Comparison of ENCODE assay signal across 14 cellular contexts in the genomic region with DNA sequence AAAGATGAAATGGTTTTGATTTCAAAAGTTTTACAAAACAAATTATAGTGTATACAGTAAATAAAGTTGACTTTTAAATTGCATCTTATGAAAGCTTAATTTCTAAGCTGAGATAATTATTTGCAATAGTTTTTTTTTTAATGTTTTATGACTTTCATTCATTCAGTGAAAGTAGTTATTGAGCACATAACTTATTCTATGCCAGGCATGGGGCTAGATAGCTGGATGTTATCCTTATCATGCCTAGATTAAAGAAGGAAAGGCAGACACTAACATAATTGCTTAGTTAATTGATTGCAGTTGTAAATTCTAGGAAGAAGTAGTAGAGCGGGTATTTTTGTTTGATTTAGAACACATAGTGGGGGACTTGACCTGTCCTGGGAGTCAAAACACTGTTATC.
DNase-seq lines count a peak whose midpoint lies in the region; ATAC-seq, FAIRE-seq and TF ChIP-seq lines count a peak whose summit lies in the region.
"Had no signal": no experiment of that assay in that cellular context is flagged by ENCODE, and none has a peak within 500 bp of the region (broad histone marks: within the 10 kb centered on the region; RNA-seq: fewer than 3 reads in every experiment).

No MANE protein-coding gene starts in this region.

- H2AFZ ChIP-seq in HepG2 (ENCODE audit: low read length) = no peak overlapping the region
- H2AFZ ChIP-seq: neural progenitor cell had no signal

- H3K79me2 ChIP-seq in HepG2 (ENCODE audit: insufficient read depth, low read length) = peaks cover 97% of the 10 kb centered on the region
- peaks cover 33% of the 10 kb centered on the region for H3K79me2 ChIP-seq in mesendoderm (ENCODE audit: control insufficient read depth, insufficient read depth, low read length)

- CTCF ChIA-PET in HepG2 (lab: Yijun Ruan, JAX; ENCODE audit: low intra/inter-chr PET ratio, low total read pairs) = no interaction called here

- no peak for TF ChIP-seq RAD21 in HepG2 (CRISPR knock-in tag; IDR thresholded peaks at IDR 0.05)

- no peak overlapping the region for H3K23ac ChIP-seq in mesendoderm (ENCODE audit: low read length)

- H3K9me3 Mint-ChIP-seq in activated T-cell treated with anti-CD3 and anti-CD28 coated beads, Interleukin-2, amount 50 U/mL, for 24 hours = no peaks in the 10 kb centered on the region
- no peaks in the 10 kb centered on the region for H3K9me3 Mint-ChIP-seq in activated T-helper 1 cell treated with anti-CD3 and anti-CD28 coated beads, Interleukin-12 subunit alpha, Interleukin-12 subunit beta, Interleukin-2, Interleukin-4 antibody, amounts not matched to agents 30 ng/mL and 10 ng/mL and 1 ng/mL, durations not matched to agents 14 hours and 24 hours and 36 hours
- H3K9me3 Mint-ChIP-seq in type B pancreatic cell = no peaks in the 10 kb centered on the region
- H3K9me3 Mint-ChIP-seq: endodermal cell had no signal

- H4K8ac ChIP-seq in mesendoderm (ENCODE audit: low read depth, low read length) = no peak overlapping the region

- no peak overlapping the region for H3K4me3 Mint-ChIP-seq in activated T-cell treated with anti-CD3 and anti-CD28 coated beads, Interleukin-2, amount 50 U/mL, for 24 hours
- peak overlapping the region; percentile 13 for H3K4me3 Mint-ChIP-seq in activated T-helper 1 cell treated with anti-CD3 and anti-CD28 coated beads, Interleukin-12 subunit alpha, Interleukin-12 subunit beta, Interleukin-2, Interleukin-4 antibody, amounts not matched to agents 30 ng/mL and 10 ng/mL and 1 ng/mL, durations not matched to agents 14 hours and 24 hours and 36 hours
- H3K4me3 Mint-ChIP-seq in type B pancreatic cell = no peak overlapping the region
- H3K4me3 Mint-ChIP-seq: endodermal cell, neural progenitor cell had no signal

- H3K4me3 ChIP-seq in HepG2 (replicated peaks in 1 of 3; ENCODE audit: insufficient read depth in 1 of 3, low read depth in 2 of 3, low read length in 3 of 3) = no peak overlapping the region
- H3K4me3 ChIP-seq in mesendoderm (ENCODE audit: low read length) = no peak overlapping the region
- H3K4me3 ChIP-seq: body of pancreas, neural progenitor cell had no signal

- peaks cover 26% of the 10 kb centered on the region for H3K36me3 Mint-ChIP-seq in activated T-cell treated with anti-CD3 and anti-CD28 coated beads, Interleukin-2, amount 50 U/mL, for 24 hours (ENCODE audit: low read depth)
- H3K36me3 Mint-ChIP-seq in activated T-helper 1 cell treated with anti-CD3 and anti-CD28 coated beads, Interleukin-12 subunit alpha, Interleukin-12 subunit beta, Interleukin-2, Interleukin-4 antibody, amounts not matched to agents 30 ng/mL and 10 ng/mL and 1 ng/mL, durations not matched to agents 14 hours and 24 hours and 36 hours (ENCODE audit: low read depth) = peaks cover 28% of the 10 kb centered on the region
- peaks cover 31% of the 10 kb centered on the region for H3K36me3 Mint-ChIP-seq in type B pancreatic cell

- H2BK5ac ChIP-seq in mesendoderm (ENCODE audit: low read length) = no peak overlapping the region

- POLR2A ChIA-PET in HepG2 (lab: Yijun Ruan, JAX) = no interaction called here

- ATAC-seq in HepG2 = no peak
- no peak for ATAC-seq in GM18505 (IDR thresholded peaks at IDR 0.05; ENCODE audit: unreplicated experiment)
- ATAC-seq: body of pancreas had no signal

- BruUV-seq in HepG2 (replicated peaks; lab: Mats Ljungman, UMichigan) = no TSS peak

- peak overlapping the region; percentile 67 for H3K27ac Mint-ChIP-seq in activated T-cell treated with anti-CD3 and anti-CD28 coated beads, Interleukin-2, amount 50 U/mL, for 24 hours
- H3K27ac Mint-ChIP-seq in activated T-helper 1 cell treated with anti-CD3 and anti-CD28 coated beads, Interleukin-12 subunit alpha, Interleukin-12 subunit beta, Interleukin-2, Interleukin-4 antibody, amounts not matched to agents 30 ng/mL and 10 ng/mL and 1 ng/mL, durations not matched to agents 14 hours and 24 hours and 36 hours = peak overlapping the region; percentile 70
- H3K27ac Mint-ChIP-seq in type B pancreatic cell = peak overlapping the region; percentile 1
- H3K27ac Mint-ChIP-seq: endodermal cell, neural progenitor cell had no signal

- no peak overlapping the region for H3K4ac ChIP-seq in mesendoderm (ENCODE audit: low read depth, low read length)

- peaks cover 99% of the 10 kb centered on the region for H3K4me1 ChIP-seq in HepG2 (ENCODE audit: insufficient read depth, low read length)
- peaks cover 15% of the 10 kb centered on the region for H3K4me1 ChIP-seq in mesendoderm (ENCODE audit: control insufficient read depth, low read depth, low read length)

- in situ Hi-C loops in HepG2 (cut with HindIII; ENCODE audit: extremely low pct_ligation_motif_present, low pct_unique_long_range_greater_than_20kb) = no loop called here

- peak overlapping the region; percentile 96 for H3K27ac ChIP-seq in HepG2 (ENCODE audit: extremely low read length, insufficient read depth, low read length)
- no peak overlapping the region for H3K27ac ChIP-seq in mesendoderm (ENCODE audit: low read depth, low read length)
- H3K27ac ChIP-seq: neural progenitor cell had no signal

- no peaks in the 10 kb centered on the region for H3K27me3 Mint-ChIP-seq in activated T-cell treated with anti-CD3 and anti-CD28 coated beads, Interleukin-2, amount 50 U/mL, for 24 hours
- no peaks in the 10 kb centered on the region for H3K27me3 Mint-ChIP-seq in activated T-helper 1 cell treated with anti-CD3 and anti-CD28 coated beads, Interleukin-12 subunit alpha, Interleukin-12 subunit beta, Interleukin-2, Interleukin-4 antibody, amounts not matched to agents 30 ng/mL and 10 ng/mL and 1 ng/mL, durations not matched to agents 14 hours and 24 hours and 36 hours (ENCODE audit: insufficient read depth)
- peaks cover 2% of the 10 kb centered on the region for H3K27me3 Mint-ChIP-seq in type B pancreatic cell

- H3K9ac ChIP-seq in HepG2 (ENCODE audit: insufficient read depth, low read depth, low read length) = no peak overlapping the region
- no peak overlapping the region for H3K9ac ChIP-seq in mesendoderm (ENCODE audit: low read length)
- H3K9ac ChIP-seq: neural progenitor cell had no signal

- no peaks in the 10 kb centered on the region for H3K9me3 ChIP-seq in HepG2 (ENCODE audit: low read length)
- H3K9me3 ChIP-seq: body of pancreas had no signal

- no peak for FAIRE-seq in HepG2 (lab: Jason Lieb, UNC)
- no peak for FAIRE-seq in D721Med (lab: Jason Lieb, UNC)

- no peak overlapping the region for H2BK15ac ChIP-seq in mesendoderm (replicated peaks; ENCODE audit: low read depth)

- no peak overlapping the region for H3K56ac ChIP-seq in mesendoderm (ENCODE audit: low read length)

- WGBS in HepG2 (ENCODE audit: low lambda C conversion rate) = 96% methylated on average over 1 of the region's 1 CpG
- WGBS in mesendoderm (ENCODE audit: extremely low coverage, insufficient coverage, low lambda C conversion rate) = 100% methylated on average over 1 of the region's 1 CpG

- H2AK5ac ChIP-seq in mesendoderm (ENCODE audit: low read length) = no peak overlapping the region

- intact Hi-C loops in activated T-helper 1 cell treated with anti-CD3 and anti-CD28 coated beads, Interleukin-12 subunit alpha, Interleukin-12 subunit beta, Interleukin-2, Interleukin-4 antibody, amounts not matched to agents 30 ng/mL and 10 ng/mL and 1 ng/mL, durations not matched to agents 14 hours and 24 hours and 36 hours (cut with micrococcal nuclease) = loop anchor here (5.0 to 10.0 kb wide), 2 partner anchors 81 to 87 kb away; no protein-coding TSS in a partner anchor
- intact Hi-C loops in HepG2 (cut with micrococcal nuclease; ENCODE audit: unreplicated experiment) = no loop called here

- no peak for DNase-seq in activated T-cell treated with anti-CD3 and anti-CD28 coated beads, Interleukin-2, amount 50 U/mL, for 24 hours
- DNase-seq in activated T-cell treated with anti-CD3 and anti-CD28 coated beads for 4 hours (no peak), HepG2 (ENCODE audit: low spot score) (no peak), type B pancreatic cell (ENCODE audit: extremely low spot score, unreplicated experiment) (no peak), mesendoderm (no peak), D721Med (ENCODE audit: insufficient read length, low spot score) (no peak)
- no peak for DNase-seq in activated T-helper 1 cell treated with anti-CD3 and anti-CD28 coated beads, Interleukin-12 subunit alpha, Interleukin-12 subunit beta, Interleukin-2, Interleukin-4 antibody, amounts not matched to agents 30 ng/mL and 10 ng/mL and 1 ng/mL, durations not matched to agents 14 hours and 24 hours and 36 hours (ENCODE audit: low spot score)
- DNase-seq: body of pancreas, endodermal cell, NCI-H187 treated with DMSO at 0.1 percent for 48 hours, NCI-H774, SIG-M5 had no signal

- peaks cover 69% of the 10 kb centered on the region for H3K4me1 Mint-ChIP-seq in activated T-cell treated with anti-CD3 and anti-CD28 coated beads, Interleukin-2, amount 50 U/mL, for 24 hours (ENCODE audit: low read depth)
- peaks cover 68% of the 10 kb centered on the region for H3K4me1 Mint-ChIP-seq in activated T-helper 1 cell treated with anti-CD3 and anti-CD28 coated beads, Interleukin-12 subunit alpha, Interleukin-12 subunit beta, Interleukin-2, Interleukin-4 antibody, amounts not matched to agents 30 ng/mL and 10 ng/mL and 1 ng/mL, durations not matched to agents 14 hours and 24 hours and 36 hours (ENCODE audit: low read depth)
- H3K4me1 Mint-ChIP-seq in type B pancreatic cell (ENCODE audit: unreplicated experiment) = peaks cover 55% of the 10 kb centered on the region

- no peak overlapping the region for H4K5ac ChIP-seq in mesendoderm (ENCODE audit: low read length)

- peaks cover 11 to 36% of the 10 kb centered on the region in 2 experiments for H3K36me3 ChIP-seq in HepG2 (replicated peaks in 1 of 2; ENCODE audit: control insufficient read depth in 1 of 2, insufficient read depth in 2 of 2, low read length in 2 of 2)
- no peaks in the 10 kb centered on the region for H3K36me3 ChIP-seq in mesendoderm (ENCODE audit: control insufficient read depth, insufficient read depth, low read length)
- H3K36me3 ChIP-seq: neural progenitor cell had no signal

- H3K27me3 ChIP-seq in HepG2 (ENCODE audit: control insufficient read depth in 1 of 2, insufficient read depth in 2 of 2, low read length in 2 of 2) (no peaks in the 10 kb centered on the region), mesendoderm (ENCODE audit: insufficient read depth, low read length, poor library complexity) (no peaks in the 10 kb centered on the region)
- H3K27me3 ChIP-seq: body of pancreas, neural progenitor cell had no signal

- H2BK120ac ChIP-seq in mesendoderm (ENCODE audit: low read depth, low read length) = no peak overlapping the region

- no peak overlapping the region for H3K18ac ChIP-seq in mesendoderm (ENCODE audit: low read length)

- no peak for TF ChIP-seq EP300 in HepG2 (IDR thresholded peaks at IDR 0.05; ENCODE audit: low read depth in 2 of 2, low read length in 2 of 2)
- no peak for TF ChIP-seq EP300 in HepG2 (CRISPR knock-in tag; IDR thresholded peaks at IDR 0.05; ENCODE audit: borderline replicate concordance)

- H3K4me2 ChIP-seq in HepG2 (ENCODE audit: low read depth, low read length) (no peak overlapping the region), mesendoderm (ENCODE audit: low read length) (no peak overlapping the region)
- H3K4me2 ChIP-seq: neural progenitor cell had no signal

- H4K20me1 ChIP-seq in HepG2 (ENCODE audit: insufficient read depth, low read length) = peaks cover 74% of the 10 kb centered on the region

- H3K79me1 ChIP-seq in mesendoderm (ENCODE audit: low read length) = peaks cover 8% of the 10 kb centered on the region

- TF ChIP-seq CTCF in HepG2 (CRISPR knock-in tag; IDR thresholded peaks at IDR 0.05) = no peak
- TF ChIP-seq CTCF in type B pancreatic cell (conservative IDR thresholded peaks at IDR 0.05) = no peak
- no peak for TF ChIP-seq CTCF in D721Med (IDR thresholded peaks at IDR 0.05; ENCODE audit: insufficient read depth, missing control alignments)

- no peak for TF ChIP-seq POLR2A in HepG2 (IDR thresholded peaks at IDR 0.05; ENCODE audit: insufficient read depth in 1 of 2, low read depth in 2 of 2, low read length in 2 of 2)
- no peak for TF ChIP-seq POLR2A in GM18505 (IDR thresholded peaks at IDR 0.05; ENCODE audit: borderline replicate concordance, extremely low read depth, insufficient read depth, insufficient read length)

Comparison
In these comparisons a context has a peak if more than half of its experiments do, and no peak if none do; other contexts are left out.
1. H3K27ac Mint-ChIP-seq: peak in every context shown above with its lines; median percentile 70 in activated T-helper 1 cell treated with anti-CD3 and anti-CD28 coated beads, Interleukin-12 subunit alpha, Interleukin-12 subunit beta, Interleukin-2, Interleukin-4 antibody, amounts not matched to agents 30 ng/mL and 10 ng/mL and 1 ng/mL, durations not matched to agents 14 hours and 24 hours and 36 hours; 67 in activated T-cell treated with anti-CD3 and anti-CD28 coated beads, Interleukin-2, amount 50 U/mL, for 24 hours; 1 in type B pancreatic cell.